In genomic region chr9:134568756-134569155, GRCh38 we compare ENCODE assay signal across 29 cellular contexts.
"Had no signal": no experiment of that assay in that cellular context is flagged by ENCODE, and none has a peak within 500 bp of the region (broad histone marks: within the 10 kb centered on the region; RNA-seq: fewer than 3 reads in every experiment).

No MANE protein-coding gene starts in this region.

- H3K27me3 Mint-ChIP-seq: activated CD4-positive, alpha-beta memory T cell treated with anti-CD3 and anti-CD28 coated beads for 36 hours; activated CD4-positive, alpha-beta T cell treated with anti-CD3 and anti-CD28 coated beads, Interleukin-2, amount 10 ng/mL, durations not matched to agents 24 days and 14 days; activated naive CD4-positive, alpha-beta T cell treated with anti-CD3 and anti-CD28 coated beads, Interleukin-2, amount 50 U/mL, for 24 hours; activated T-cell treated with anti-CD3 and anti-CD28 coated beads, Interleukin-2, amount 50 U/mL, for 24 hours; effector memory CD8-positive, alpha-beta T cell; naive thymus-derived CD8-positive, alpha-beta T cell; stimulated activated naive CD8-positive, alpha-beta T cell treated with anti-CD3 and anti-CD28 coated beads, Interleukin-15, Interleukin-2, amounts not matched to agents 100 ng/mL and 50 ng/mL, for 24 hours; T-helper 17 cell had no signal

- H3K4me3 ChIP-seq: cardiac muscle cell, coronary artery, dorsolateral prefrontal cortex, gastrocnemius medialis, uterus had no signal

- H3K4me1 Mint-ChIP-seq: activated CD4-positive, alpha-beta T cell treated with anti-CD3 and anti-CD28 coated beads, Interleukin-2, amount 10 ng/mL, durations not matched to agents 24 days and 14 days; activated naive CD4-positive, alpha-beta T cell treated with anti-CD3 and anti-CD28 coated beads, Interleukin-2, amount 50 U/mL, for 24 hours; neural crest cell; stimulated activated effector memory CD8-positive, alpha-beta T cell treated with anti-CD3 and anti-CD28 coated beads, Interleukin-12 subunit alpha, Interleukin-12 subunit beta, amount 100 ng/mL, for 72 hours had no signal

- H3K4me3 Mint-ChIP-seq: activated CD4-positive, alpha-beta memory T cell treated with anti-CD3 and anti-CD28 coated beads for 36 hours; activated CD4-positive, alpha-beta T cell treated with anti-CD3 and anti-CD28 coated beads, Interleukin-2, amount 10 ng/mL, durations not matched to agents 24 days and 14 days; activated naive CD4-positive, alpha-beta T cell treated with anti-CD3 and anti-CD28 coated beads, Interleukin-2, amount 50 U/mL, for 24 hours; activated T-cell treated with anti-CD3 and anti-CD28 coated beads, Interleukin-2, amount 50 U/mL, for 24 hours; brain; effector memory CD8-positive, alpha-beta T cell; naive thymus-derived CD8-positive, alpha-beta T cell; neural crest cell; stimulated activated effector memory CD8-positive, alpha-beta T cell treated with anti-CD3 and anti-CD28 coated beads, Interleukin-12 subunit alpha, Interleukin-12 subunit beta, amount 100 ng/mL, for 72 hours; stimulated activated naive CD8-positive, alpha-beta T cell treated with anti-CD3 and anti-CD28 coated beads, Interleukin-15, Interleukin-2, amounts not matched to agents 100 ng/mL and 50 ng/mL, for 24 hours; T-helper 17 cell; type B pancreatic cell had no signal

- H3K36me3 ChIP-seq: cardiac muscle cell, gastrocnemius medialis, uterus had no signal

- H3K27ac ChIP-seq: cardiac muscle cell, coronary artery, dorsolateral prefrontal cortex, gastrocnemius medialis, uterus had no signal

- H3K27me3 ChIP-seq: cardiac muscle cell, dorsolateral prefrontal cortex, uterus had no signal

- ATAC-seq: effector memory CD8-positive, alpha-beta T cell; gastrocnemius medialis; naive thymus-derived CD8-positive, alpha-beta T cell; SK-N-SH treated with all-trans-retinoic acid at 6 μM for 48 hours; stimulated activated effector memory CD8-positive, alpha-beta T cell treated with anti-CD3 and anti-CD28 coated beads, Interleukin-12 subunit alpha, Interleukin-12 subunit beta, amount 100 ng/mL, for 72 hours; T-helper 17 cell had no signal

- H3K9me3 Mint-ChIP-seq: activated CD4-positive, alpha-beta T cell treated with anti-CD3 and anti-CD28 coated beads, Interleukin-2, amount 10 ng/mL, durations not matched to agents 24 days and 14 days; activated T-helper 2 cell treated with anti-CD3 and anti-CD28 coated beads, Interferon-gamma antibody, Interleukin-2, Interleukin-4, amounts not matched to agents 10 μg/mL and 5 μg/mL and 100 μg/mL, durations not matched to agents 14 hours and 24 hours and 36 hours; effector memory CD8-positive, alpha-beta T cell; stimulated activated naive CD8-positive, alpha-beta T cell treated with anti-CD3 and anti-CD28 coated beads, Interleukin-15, Interleukin-2, amounts not matched to agents 100 ng/mL and 50 ng/mL, for 24 hours had no signal

- H3K4me1 ChIP-seq: gastrocnemius medialis, uterus had no signal

- H3K27ac Mint-ChIP-seq: activated CD4-positive, alpha-beta memory T cell treated with anti-CD3 and anti-CD28 coated beads for 36 hours; activated CD4-positive, alpha-beta T cell treated with anti-CD3 and anti-CD28 coated beads, Interleukin-2, amount 10 ng/mL, durations not matched to agents 24 days and 14 days; activated naive CD4-positive, alpha-beta T cell treated with anti-CD3 and anti-CD28 coated beads, Interleukin-2, amount 50 U/mL, for 24 hours; activated T-cell treated with anti-CD3 and anti-CD28 coated beads, Interleukin-2, amount 50 U/mL, for 24 hours; activated T-helper 2 cell treated with anti-CD3 and anti-CD28 coated beads, Interferon-gamma antibody, Interleukin-2, Interleukin-4, amounts not matched to agents 10 μg/mL and 5 μg/mL and 100 μg/mL, durations not matched to agents 14 hours and 24 hours and 36 hours; brain; effector memory CD8-positive, alpha-beta T cell; naive thymus-derived CD8-positive, alpha-beta T cell; stimulated activated effector memory CD8-positive, alpha-beta T cell treated with anti-CD3 and anti-CD28 coated beads, Interleukin-12 subunit alpha, Interleukin-12 subunit beta, amount 100 ng/mL, for 72 hours; stimulated activated naive CD8-positive, alpha-beta T cell treated with anti-CD3 and anti-CD28 coated beads, Interleukin-15, Interleukin-2, amounts not matched to agents 100 ng/mL and 50 ng/mL, for 24 hours; T-helper 17 cell; type B pancreatic cell had no signal

- H3K36me3 Mint-ChIP-seq: activated CD4-positive, alpha-beta memory T cell treated with anti-CD3 and anti-CD28 coated beads for 36 hours; brain; stimulated activated effector memory CD8-positive, alpha-beta T cell treated with anti-CD3 and anti-CD28 coated beads, Interleukin-12 subunit alpha, Interleukin-12 subunit beta, amount 100 ng/mL, for 72 hours; type B pancreatic cell had no signal

- DNase-seq: activated CD4-positive, alpha-beta T cell treated with anti-CD3 and anti-CD28 coated beads, Interleukin-2, amount 10 ng/mL, durations not matched to agents 24 days and 14 days; activated CD4-positive, CD25-positive, alpha-beta regulatory T cell treated with anti-CD3 and anti-CD28 coated beads, Interleukin-2, amount 50 U/mL, for 72 hours; activated CD8-positive, alpha-beta memory T cell treated with anti-CD3 and anti-CD28 coated beads, Interleukin-2, amount 50 U/mL, for 48 hours; cerebellar nuclear complex; effector memory CD8-positive, alpha-beta T cell; erythroblast; gastrocnemius medialis; glutamatergic neuron; occipital lobe; right cardiac atrium; stimulated activated CD4-positive, alpha-beta T cell treated with anti-CD3 and anti-CD28 coated beads, Interleukin-4, amount 100 ng/mL, for 1 hour; substantia nigra; T-helper 17 cell; T1000 had no signal
